Comparison of ENCODE assay signal across 8 cellular contexts in the genomic region with DNA sequence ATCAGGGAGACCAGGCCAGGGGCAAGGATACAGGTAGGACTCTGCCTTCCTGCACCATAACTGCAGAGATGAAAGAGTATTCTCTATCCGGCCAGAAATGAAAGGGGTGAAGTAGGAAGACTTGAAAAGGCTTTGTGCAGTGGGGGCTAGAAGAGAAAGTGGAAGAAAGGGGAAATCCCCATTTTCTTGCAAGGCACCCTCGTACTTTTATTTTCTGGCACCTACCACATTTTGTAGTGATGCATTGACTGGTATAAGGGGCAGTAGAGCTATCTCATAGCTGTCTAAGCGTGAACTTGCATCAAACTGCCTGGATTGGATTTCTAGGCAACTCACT. TPM values are rescaled to one million over a fixed set of nuclear protein-coding genes. Genes with fewer than 3 reads are reported as not detected.
DNase-seq lines count a peak whose midpoint lies in the region; ATAC-seq and TF ChIP-seq lines count a peak whose summit lies in the region.

No MANE protein-coding gene starts in this region.

- H3K79me2 ChIP-seq in hepatocyte = peaks cover 19% of the 10 kb centered on the region

- peak overlapping the region; percentile 50 for H3K4me3 ChIP-seq in hepatocyte

- no peak for TF ChIP-seq CTCF in WTC11 (IDR thresholded peaks at IDR 0.05)
- no peak for TF ChIP-seq CTCF in hepatocyte (IDR thresholded peaks at IDR 0.05; ENCODE audit: poor library complexity)

- peak overlapping the region; percentile 91 for H3K4me2 ChIP-seq in hepatocyte

- H3K36me3 ChIP-seq in hepatocyte (replicated peaks; ENCODE audit: insufficient read depth, low read depth) = no peaks in the 10 kb centered on the region

- 65% methylated on average over 3 of the region's 3 CpGs for WGBS in hepatocyte (ENCODE audit: low lambda C conversion rate, missing lambda C conversion rate)

- no peaks in the 10 kb centered on the region for H3K9me3 Mint-ChIP-seq in WTC11
- H3K9me3 Mint-ChIP-seq in stimulated activated naive CD8-positive, alpha-beta T cell treated with anti-CD3 and anti-CD28 coated beads, Interleukin-15, amount 100 ng/mL, for 72 hours = no peaks in the 10 kb centered on the region

- H3K9me3 ChIP-seq in hepatocyte (ENCODE audit: low read depth) = no peaks in the 10 kb centered on the region

- H3K27ac ChIP-seq in hepatocyte = no peak overlapping the region

- H4K20me1 ChIP-seq in hepatocyte (ENCODE audit: insufficient read depth, poor library complexity, severe bottlenecking) = no peaks in the 10 kb centered on the region

- H3K9me2 ChIP-seq in hepatocyte (replicated peaks; ENCODE audit: insufficient read depth) = no peaks in the 10 kb centered on the region

- H2AFZ ChIP-seq in hepatocyte = peak overlapping the region; percentile 58

- H3K27ac Mint-ChIP-seq in WTC11 = no peak overlapping the region
- H3K27ac Mint-ChIP-seq in stimulated activated naive CD8-positive, alpha-beta T cell treated with anti-CD3 and anti-CD28 coated beads, Interleukin-15, amount 100 ng/mL, for 72 hours = peak overlapping the region in 1 of 2 donors; percentile 86

- peak overlapping the region; percentile 73 for H3K4me3 Mint-ChIP-seq in WTC11
- H3K4me3 Mint-ChIP-seq in stimulated activated naive CD8-positive, alpha-beta T cell treated with anti-CD3 and anti-CD28 coated beads, Interleukin-15, amount 100 ng/mL, for 72 hours = peak overlapping the region; percentile 83 to 91

- no peaks in the 10 kb centered on the region for H3K27me3 ChIP-seq in hepatocyte

- H3K27me3 Mint-ChIP-seq in WTC11 (ENCODE audit: low read depth) = no peaks in the 10 kb centered on the region; the same call in 1 of the 2 replicates
- H3K27me3 Mint-ChIP-seq in stimulated activated naive CD8-positive, alpha-beta T cell treated with anti-CD3 and anti-CD28 coated beads, Interleukin-15, amount 100 ng/mL, for 72 hours = no peaks in the 10 kb centered on the region

- POLR2A ChIA-PET in WTC11 (lab: Charles Lee) = interaction anchor here (0.6 kb wide), 2 partner anchors 30 to 127 kb away, joined by 3 to 4 read pairs; no protein-coding TSS in a partner anchor

- peaks cover 24% of the 10 kb centered on the region for H3K4me1 ChIP-seq in hepatocyte (ENCODE audit: insufficient read depth)

- peaks cover 17% of the 10 kb centered on the region for H3K36me3 Mint-ChIP-seq in WTC11

- CTCF ChIA-PET in WTC11 (lab: Charles Lee) = interaction anchor here (0.6 to 2.6 kb wide), 8 partner anchors 8 to 951 kb away, joined by 3 to 10 read pairs (median 4); partner anchors contain the start of gene KAT6B

- H3K4me1 Mint-ChIP-seq in WTC11 = peaks cover 36% of the 10 kb centered on the region
- peaks cover 67% of the 10 kb centered on the region for H3K4me1 Mint-ChIP-seq in stimulated activated naive CD8-positive, alpha-beta T cell treated with anti-CD3 and anti-CD28 coated beads, Interleukin-15, amount 100 ng/mL, for 72 hours

- DNase-seq in DMS53 (lab: John Stamatoyannopoulos, UW) (peak; percentile 39), DMS53 treated with DMSO at 0.1 percent for 48 hours (lab: John Stamatoyannopoulos, UW; ENCODE audit: unreplicated experiment) (no peak), WTC11 (ENCODE audit: low spot score) (no peak), hepatocyte (ENCODE audit: low spot score) (no peak), NCI-H128 (lab: John Stamatoyannopoulos, UW; ENCODE audit: unreplicated experiment) (no peak)
- peak in 1 of 2 donors; percentile 60 for DNase-seq in stimulated activated naive CD8-positive, alpha-beta T cell treated with anti-CD3 and anti-CD28 coated beads, Interleukin-15, amount 100 ng/mL, for 72 hours
- no peak for DNase-seq in activated CD4-positive, CD25-positive, alpha-beta regulatory T cell treated with anti-CD3 and anti-CD28 coated beads, Interleukin-2, amount 50 U/mL, for 72 hours

- ATAC-seq in HG02938 (IDR thresholded peaks at IDR 0.05; ENCODE audit: unreplicated experiment) (peak; percentile 9), WTC11 (no peak)
- peak; percentile 64 for ATAC-seq in stimulated activated naive CD8-positive, alpha-beta T cell treated with anti-CD3 and anti-CD28 coated beads, Interleukin-15, amount 100 ng/mL, for 72 hours

TF ChIP-seq in WTC11, 78 proteins besides CTCF, POLR2A, EP300 and RAD21 (continues in another document):
- no peak for TF ChIP-seq USF2 (CRISPR knock-in tag; IDR thresholded peaks at IDR 0.05)
- TF ChIP-seq GRHL2 (CRISPR knock-in tag; IDR thresholded peaks at IDR 0.05; ENCODE audit: insufficient replicate concordance, severe bottlenecking) = no peak
- no peak for TF ChIP-seq ZBTB21 (CRISPR knock-in tag; IDR thresholded peaks at IDR 0.05; ENCODE audit: borderline replicate concordance)
- TF ChIP-seq FOXP1 (CRISPR knock-in tag; IDR thresholded peaks at IDR 0.05; ENCODE audit: borderline replicate concordance) = no peak
- no peak for TF ChIP-seq NR2C2 (CRISPR knock-in tag; IDR thresholded peaks at IDR 0.05)
- TF ChIP-seq JAZF1 (CRISPR knock-in tag; IDR thresholded peaks at IDR 0.05) = no peak
- no peak for TF ChIP-seq ATF6 (CRISPR knock-in tag; IDR thresholded peaks at IDR 0.05)
- TF ChIP-seq ZNF396 (CRISPR knock-in tag; IDR thresholded peaks at IDR 0.05; ENCODE audit: borderline replicate concordance) = no peak
- TF ChIP-seq, protein P1, sequence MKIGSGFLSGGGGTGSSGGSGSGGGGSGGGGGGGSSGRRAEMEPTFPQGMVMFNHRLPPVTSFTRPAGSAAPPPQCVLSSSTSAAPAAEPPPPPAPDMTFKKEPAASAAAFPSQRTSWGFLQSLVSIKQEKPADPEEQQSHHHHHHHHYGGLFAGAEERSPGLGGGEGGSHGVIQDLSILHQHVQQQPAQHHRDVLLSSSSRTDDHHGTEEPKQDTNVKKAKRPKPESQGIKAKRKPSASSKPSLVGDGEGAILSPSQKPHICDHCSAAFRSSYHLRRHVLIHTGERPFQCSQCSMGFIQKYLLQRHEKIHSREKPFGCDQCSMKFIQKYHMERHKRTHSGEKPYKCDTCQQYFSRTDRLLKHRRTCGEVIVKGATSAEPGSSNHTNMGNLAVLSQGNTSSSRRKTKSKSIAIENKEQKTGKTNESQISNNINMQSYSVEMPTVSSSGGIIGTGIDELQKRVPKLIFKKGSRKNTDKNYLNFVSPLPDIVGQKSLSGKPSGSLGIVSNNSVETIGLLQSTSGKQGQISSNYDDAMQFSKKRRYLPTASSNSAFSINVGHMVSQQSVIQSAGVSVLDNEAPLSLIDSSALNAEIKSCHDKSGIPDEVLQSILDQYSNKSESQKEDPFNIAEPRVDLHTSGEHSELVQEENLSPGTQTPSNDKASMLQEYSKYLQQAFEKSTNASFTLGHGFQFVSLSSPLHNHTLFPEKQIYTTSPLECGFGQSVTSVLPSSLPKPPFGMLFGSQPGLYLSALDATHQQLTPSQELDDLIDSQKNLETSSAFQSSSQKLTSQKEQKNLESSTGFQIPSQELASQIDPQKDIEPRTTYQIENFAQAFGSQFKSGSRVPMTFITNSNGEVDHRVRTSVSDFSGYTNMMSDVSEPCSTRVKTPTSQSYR (CRISPR knock-in tag; IDR thresholded peaks at IDR 0.05) = no peak

RNA-seq across cellular contexts. Expression of gene CAMK2G, which starts 0.8 kb away (rescaled TPM):
- total RNA-seq in WTC11 (2021) (34.9 to 39.9 TPM (median 34.9 TPM) in 3 replicates), hepatocyte (22.5 and 25.0 TPM in 2 replicates)
- polyA plus RNA-seq in hepatocyte = 5.2 and 5.9 TPM in 2 replicates

RNA-seq across cellular contexts. Expression of gene PLAU, which starts 35.8 kb away (rescaled TPM):
- total RNA-seq in WTC11 (2021) (15.0 to 18.0 TPM (median 16.2 TPM) in 3 replicates), hepatocyte (2.8 and 5.2 TPM in 2 replicates)
- 10.4 and 11.1 TPM in 2 replicates for polyA plus RNA-seq in hepatocyte
